Comparison of ENCODE assay signal across 24 cellular contexts in the genomic region with DNA sequence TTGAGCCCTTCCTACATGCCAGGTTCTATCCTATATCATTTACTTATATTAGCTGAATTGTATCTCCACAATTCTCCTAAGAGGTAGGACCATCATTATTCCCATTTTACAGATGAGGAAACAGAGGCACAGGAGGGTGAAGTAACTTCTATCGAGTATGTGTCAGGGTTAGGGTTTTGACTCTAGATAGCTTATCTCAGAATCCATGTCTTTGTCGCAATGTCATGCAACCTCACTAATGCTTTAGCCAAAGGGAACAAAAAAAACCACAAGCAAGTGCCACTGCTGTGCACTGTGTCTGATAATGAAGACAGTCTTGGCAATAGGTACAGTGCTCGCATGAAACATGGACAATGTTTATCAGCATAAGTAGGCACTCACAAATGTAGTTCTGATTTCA.
"Had no signal": no experiment of that assay in that cellular context is flagged by ENCODE, and none has a peak within 500 bp of the region (broad histone marks: within the 10 kb centered on the region; RNA-seq: fewer than 3 reads in every experiment).

No MANE protein-coding gene starts in this region.

- H3K4me3 Mint-ChIP-seq: activated CD8-positive, alpha-beta T cell treated with anti-CD3 and anti-CD28 coated beads, Interleukin-2, amount 10 ng/mL, durations not matched to agents 7 days and 5 days; activated naive CD8-positive, alpha-beta T cell treated with anti-CD3 and anti-CD28 coated beads, Interleukin-2, amount 10 ng/mL, durations not matched to agents 7 days and 5 days; T-helper 17 cell; WTC11 had no signal

- H3K36me3 Mint-ChIP-seq: activated naive CD8-positive, alpha-beta T cell treated with anti-CD3 and anti-CD28 coated beads, Interleukin-2, amount 10 ng/mL, durations not matched to agents 7 days and 5 days; WTC11 had no signal

- H3K4me1 Mint-ChIP-seq: T-helper 17 cell, WTC11 had no signal

- DNase-seq: activated CD4-positive, alpha-beta T cell treated with anti-CD3 and anti-CD28 coated beads for 48 hours; activated CD4-positive, alpha-beta T cell treated with anti-CD3 and anti-CD28 coated beads, Interleukin-2, amount 50 U/mL, for 4 hours; activated CD4-positive, CD25-positive, alpha-beta regulatory T cell treated with anti-CD3 and anti-CD28 coated beads, Interleukin-2, amount 50 U/mL, for 72 hours; activated CD8-positive, alpha-beta memory T cell treated with anti-CD3 and anti-CD28 coated beads, Interleukin-2, amount 50 U/mL, for 48 hours; activated CD8-positive, alpha-beta T cell treated with anti-CD3 and anti-CD28 coated beads, Interleukin-2, amount 10 ng/mL, durations not matched to agents 7 days and 5 days; activated naive CD4-positive, alpha-beta T cell treated with anti-CD3 and anti-CD28 coated beads, Interleukin-2, amount 50 U/mL, for 16 hours; activated naive CD8-positive, alpha-beta T cell treated with anti-CD3 and anti-CD28 coated beads, Interleukin-2, amount 10 ng/mL, durations not matched to agents 7 days and 5 days; activated T-cell treated with anti-CD3 and anti-CD28 coated beads, Interleukin-2, amount 50 U/mL, for 1 hour; adrenal gland; anterior cingulate cortex; caudate nucleus; colonic mucosa; Karpas-422; NCI-H1105 treated with DMSO at 0.1 percent for 48 hours; NCI-H1436 treated with DMSO at 0.1 percent for 48 hours; NCI-H187; NCI-H2081; NCI-H510A treated with DMSO at 0.1 percent for 48 hours; PC-9; SHP77 treated with DMSO at 0.1 percent for 48 hours; T-helper 17 cell; T-helper 9 cell had no signal

- H3K27ac Mint-ChIP-seq: activated CD8-positive, alpha-beta T cell treated with anti-CD3 and anti-CD28 coated beads, Interleukin-2, amount 10 ng/mL, durations not matched to agents 7 days and 5 days; activated naive CD8-positive, alpha-beta T cell treated with anti-CD3 and anti-CD28 coated beads, Interleukin-2, amount 10 ng/mL, durations not matched to agents 7 days and 5 days; T-helper 17 cell; WTC11 had no signal

- H3K4me3 ChIP-seq: adrenal gland, colonic mucosa, PC-9, SK-N-MC had no signal

- ATAC-seq: activated CD8-positive, alpha-beta T cell treated with anti-CD3 and anti-CD28 coated beads, Interleukin-2, amount 10 ng/mL, durations not matched to agents 7 days and 5 days; T-helper 17 cell; WTC11 had no signal

- H3K9me3 Mint-ChIP-seq: activated naive CD8-positive, alpha-beta T cell treated with anti-CD3 and anti-CD28 coated beads, Interleukin-2, amount 10 ng/mL, durations not matched to agents 7 days and 5 days; WTC11 had no signal
